ENCODE assay signal across 13 cellular contexts in genomic region chr1:204316164-204316563, GRCh38.
"Had no signal": no experiment of that assay in that cellular context is flagged by ENCODE, and none has a peak within 500 bp of the region (broad histone marks: within the 10 kb centered on the region; RNA-seq: fewer than 3 reads in every experiment).

No MANE protein-coding gene starts in this region.

- H3K9ac ChIP-seq: neural progenitor cell, parathyroid adenoma had no signal

- H3K4me1 ChIP-seq: left lung, parathyroid adenoma had no signal

- H2AFZ ChIP-seq: neural progenitor cell, parathyroid adenoma had no signal

- H3K4me2 ChIP-seq: neural progenitor cell, smooth muscle cell had no signal

- H3K9me3 ChIP-seq: heart right ventricle, left lung, transverse colon had no signal

- H3K36me3 ChIP-seq: heart right ventricle, left lung, neural progenitor cell, transverse colon had no signal

- ATAC-seq: activated CD4-positive, CD25-positive, alpha-beta regulatory T cell treated with anti-CD3 and anti-CD28 coated beads, Interleukin-2, amount 50 U/mL, for 24 hours; heart right ventricle; left lung; stimulated activated memory B cell treated with anti-CD40 and anti-IgM and Interleukin-4, amounts not matched to agents 10 μg/mL and 1 μg/mL and 100 μg/mL, for 72 hours had no signal

- H3K4me3 ChIP-seq: heart right ventricle, left lung, neural progenitor cell, smooth muscle cell, transverse colon had no signal

- H3K27me3 ChIP-seq: heart right ventricle, neural progenitor cell, transverse colon had no signal

- H3K27ac ChIP-seq: heart right ventricle, left lung, neural progenitor cell, parathyroid adenoma, transverse colon had no signal

- DNase-seq: activated CD4-positive, alpha-beta T cell treated with anti-CD3 and anti-CD28 coated beads, Interleukin-2, amount 50 U/mL, for 48 hours; activated gamma-delta T cell; activated T-cell treated with anti-CD3 and anti-CD28 coated beads, Interleukin-2, amount 50 U/mL, for 48 hours; foreskin melanocyte; heart right ventricle; left lung; T-helper 2 cell; transverse colon had no signal
